ENCODE assay signal across 13 cellular contexts in the genomic region with DNA sequence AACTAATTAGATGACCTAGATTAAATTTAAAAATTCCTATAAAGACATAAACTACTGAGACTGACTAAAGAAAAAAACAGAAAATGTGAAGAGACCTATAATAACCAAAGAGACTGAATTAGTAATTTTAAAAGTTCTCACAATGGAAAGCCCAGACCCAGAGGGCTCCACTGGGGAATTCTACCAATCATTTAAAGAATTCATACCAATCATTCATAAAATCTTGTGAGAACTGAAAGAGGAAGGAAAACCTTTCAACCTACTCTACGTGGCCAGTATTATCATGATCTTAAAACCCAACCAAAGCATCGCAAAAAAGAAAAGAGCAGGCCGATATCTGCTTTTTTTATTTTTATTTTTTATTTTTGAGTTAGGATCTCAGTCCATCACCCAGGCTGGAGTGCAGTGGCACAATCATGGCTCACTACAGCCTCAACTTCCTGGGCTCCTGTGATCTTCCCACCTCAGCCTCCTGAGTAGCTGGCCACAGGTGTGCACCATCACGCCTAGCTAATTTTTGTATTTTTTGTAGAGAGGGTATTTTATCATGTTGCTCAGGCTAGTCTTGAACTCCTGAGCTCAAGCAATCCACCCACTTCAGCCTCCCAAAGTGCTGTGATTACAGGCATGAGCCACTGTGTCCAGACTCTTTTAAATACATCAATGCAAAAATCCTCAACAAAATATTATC. TPM values are rescaled to one million over a fixed set of nuclear protein-coding genes. Genes with fewer than 3 reads are reported as not detected.
A peak's percentile ranks its signal among the peaks of the same experiment; 100 is the strongest.
DNase-seq lines count a peak whose midpoint lies in the region; ATAC-seq lines count a peak whose summit lies in the region.
"Had no signal": no experiment of that assay in that cellular context is flagged by ENCODE, and none has a peak within 500 bp of the region (broad histone marks: within the 10 kb centered on the region; RNA-seq: fewer than 3 reads in every experiment).

No MANE protein-coding gene starts in this region.

- ATAC-seq in GM18867 (IDR thresholded peaks at IDR 0.05; ENCODE audit: unreplicated experiment), result peak; percentile 95
- peak; percentile 98 for ATAC-seq in GM21423 (IDR thresholded peaks at IDR 0.05; ENCODE audit: unreplicated experiment)
- peak; percentile 80 for ATAC-seq in HG02970 (IDR thresholded peaks at IDR 0.05; ENCODE audit: low FRiP score, unreplicated experiment)
- ATAC-seq in HG03558 (IDR thresholded peaks at IDR 0.05; ENCODE audit: extremely low read depth, unreplicated experiment), result peak; percentile 98
- ATAC-seq: psoas muscle had no signal

- no peak overlapping the region for H3K4me3 ChIP-seq in GM23248
- H3K4me3 ChIP-seq: BLaER1 treated with 17β-estradiol and CSF1 and Interleukin-3, amounts not matched to agents 10 nM and 100 nM; psoas muscle had no signal

- in situ Hi-C loops in GM23248 (cut with MboI), result no loop called here

- no peaks in the 10 kb centered on the region; the same call in 1 of the 2 replicates for H3K36me3 ChIP-seq in GM23248 (ENCODE audit: low read depth)
- H3K36me3 ChIP-seq: BLaER1 treated with 17β-estradiol and CSF1 and Interleukin-3, amounts not matched to agents 10 nM and 100 nM had no signal

- H3K27me3 ChIP-seq in GM23248 (replicated peaks; ENCODE audit: insufficient read depth), result no peaks in the 10 kb centered on the region
- H3K27me3 ChIP-seq: BLaER1 treated with 17β-estradiol and CSF1 and Interleukin-3, amounts not matched to agents 10 nM and 100 nM had no signal

- H3K79me2 ChIP-seq in GM23248 (ENCODE audit: insufficient read depth), result peaks cover 55% of the 10 kb centered on the region

- no peaks in the 10 kb centered on the region for H3K9me2 ChIP-seq in GM23248 (ENCODE audit: insufficient read depth)

- no peak overlapping the region for H2AFZ ChIP-seq in GM23248

- H3K9ac ChIP-seq in GM23248, result no peak overlapping the region
- H3K9ac ChIP-seq: BLaER1 treated with 17β-estradiol and CSF1 and Interleukin-3, amounts not matched to agents 10 nM and 100 nM had no signal

- 82 to 87% methylated on average over 4 of the region's 4 CpGs for WGBS in GM23248 (ENCODE audit: low coverage in 1 of 2, low lambda C conversion rate in 2 of 2, missing lambda C conversion rate in 2 of 2), 2 experiments

- DNase-seq in stimulated activated CD4-positive, alpha-beta T cell treated with anti-CD3 and anti-CD28 coated beads, Interleukin-12 subunit alpha, Interleukin-12 subunit beta, amount 100 ng/mL, for 4 hours, result no peak
- DNase-seq in GM23248 (no peak), NOMO-1 (lab: John Stamatoyannopoulos, UW; ENCODE audit: unreplicated experiment in 2 of 2) (no peak), MV-4-11 (lab: John Stamatoyannopoulos, UW) (no peak)
- DNase-seq: activated naive CD4-positive, alpha-beta T cell treated with anti-CD3 and anti-CD28 coated beads, Interleukin-2, amount 10 ng/mL, durations not matched to agents 7 days and 5 days; mammary epithelial cell; psoas muscle; stimulated activated CD4-positive, alpha-beta T cell treated with anti-CD3 and anti-CD28 coated beads, Interleukin-2, amount 100 ng/mL, for 24 hours had no signal

- H4K20me1 ChIP-seq in GM23248 (ENCODE audit: insufficient read depth), result no peaks in the 10 kb centered on the region
- H4K20me1 ChIP-seq: BLaER1 treated with 17β-estradiol and CSF1 and Interleukin-3, amounts not matched to agents 10 nM and 100 nM had no signal

- H3K9me3 ChIP-seq in GM23248 (ENCODE audit: low read depth), result peaks cover 4% of the 10 kb centered on the region

- H3F3A ChIP-seq in GM23248 (ENCODE audit: insufficient read depth), result peaks cover 38% of the 10 kb centered on the region; the same call in 1 of the 2 replicates

- H3K4me1 ChIP-seq in GM23248 (ENCODE audit: insufficient read depth), result peaks cover 9% of the 10 kb centered on the region
- H3K4me1 ChIP-seq: psoas muscle had no signal

- H3K27ac ChIP-seq in GM23248, result no peak overlapping the region
- H3K27ac ChIP-seq: BLaER1 treated with 17β-estradiol and CSF1 and Interleukin-3, amounts not matched to agents 10 nM and 100 nM; psoas muscle had no signal

- H3K4me2 ChIP-seq in GM23248 (ENCODE audit: unreplicated experiment), result no peak overlapping the region
- H3K4me2 ChIP-seq: BLaER1 treated with 17β-estradiol and CSF1 and Interleukin-3, amounts not matched to agents 10 nM and 100 nM had no signal

RNA-seq across cellular contexts. Expression of gene DGKI, which starts 48.6 kb away (rescaled TPM):
- total RNA-seq in GM23248 (2014; rRNA removed; shearing (Covaris generic)), result 21.1 and 25.9 TPM in 2 replicates
- polyA plus RNA-seq in GM23248 (2016; fragmentation: Nextera tagmentation; extraction: Ambion mirVana), result 5.1 and 5.4 TPM in 2 replicates
